9 cellular contexts compared by ENCODE assay signal in the genomic region with DNA sequence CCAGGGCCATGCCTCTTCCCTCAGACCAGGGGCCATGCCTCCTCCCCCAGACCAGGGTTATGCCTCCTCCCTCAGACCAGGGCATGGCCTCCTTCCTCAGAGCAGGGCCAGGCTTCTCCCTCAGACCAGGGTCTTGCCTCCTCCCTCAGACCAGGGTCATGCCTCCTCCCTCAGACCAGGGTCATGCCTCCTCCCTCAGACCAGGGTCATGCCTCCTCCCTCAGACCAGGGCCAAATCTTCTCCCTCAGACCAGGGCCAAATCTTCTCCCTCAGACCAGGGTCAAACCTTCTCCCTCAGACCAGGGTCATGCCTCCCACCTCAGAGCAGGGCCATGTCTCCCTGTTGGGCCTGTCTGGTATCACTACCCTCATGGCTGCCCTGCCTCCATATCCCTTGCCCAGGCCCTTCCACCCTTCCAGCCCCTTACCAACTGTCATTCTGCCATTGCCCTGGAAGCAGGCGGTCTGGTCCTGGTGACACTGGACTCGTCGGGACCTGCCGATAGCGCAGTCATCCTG. TPM values are rescaled to one million over a fixed set of nuclear protein-coding genes. Genes with fewer than 3 reads are reported as not detected.
DNase-seq lines count a peak whose midpoint lies in the region; ATAC-seq, FAIRE-seq and TF ChIP-seq lines count a peak whose summit lies in the region.
"Had no signal": no experiment of that assay in that cellular context is flagged by ENCODE, and none has a peak within 500 bp of the region (broad histone marks: within the 10 kb centered on the region; RNA-seq: fewer than 3 reads in every experiment).

No MANE protein-coding gene starts in this region.

- H3K4me1 ChIP-seq in IMR-90 (ENCODE audit: control insufficient read depth, insufficient read depth, low read length) (peaks cover 3% of the 10 kb centered on the region; the same call in 1 of the 2 replicates), ectodermal cell (ENCODE audit: control insufficient read depth, insufficient read depth, low read length) (no peaks in the 10 kb centered on the region)

- H3K18ac ChIP-seq in IMR-90 (ENCODE audit: low read depth, low read length): no peak overlapping the region

- peak overlapping the region; percentile 81 for H3K4me3 Mint-ChIP-seq in natural killer cell

- TF ChIP-seq POLR2A in IMR-90 (IDR thresholded peaks at IDR 0.05; ENCODE audit: low read depth, low read length) (no peak), GM12891 (IDR thresholded peaks at IDR 0.05; ENCODE audit: low read depth, low read length) (no peak)

- no peak for DNase-seq in AG04450 (ENCODE audit: low read depth, low spot score)
- no peak for DNase-seq in IMR-90
- DNase-seq in natural killer cell: no peak
- DNase-seq in T1000 (lab: John Stamatoyannopoulos, UW): no peak
- DNase-seq in GM12891 (ENCODE audit: insufficient read length, low spot score): no peak
- no peak for DNase-seq in stimulated activated CD4-positive, alpha-beta T cell treated with anti-CD3 and anti-CD28 coated beads, Interleukin-2, amount 100 ng/mL, for 24 hours

- TF ChIP-seq CTCF in AG04450 (IDR thresholded peaks at IDR 0.05; ENCODE audit: low read depth, low read length) (no peak), IMR-90 (conservative IDR thresholded peaks at IDR 0.05; ENCODE audit: low read depth, low read length) (no peak), natural killer cell (IDR thresholded peaks at IDR 0.05) (no peak)

- H3K27me3 ChIP-seq in AG04450 (ENCODE audit: control insufficient read depth, insufficient read depth, low read length) (peaks cover 22% of the 10 kb centered on the region), IMR-90 (ENCODE audit: control insufficient read depth, insufficient read depth, low read length) (peaks cover 45% of the 10 kb centered on the region), ectodermal cell (ENCODE audit: control insufficient read depth, insufficient read depth, low read length, poor library complexity, severe bottlenecking) (peaks cover 65% of the 10 kb centered on the region)

- dilution Hi-C loops in IMR-90 (cut with HindIII; ENCODE audit: low sequenced_read_pairs, unreplicated experiment): no loop called here

- peaks cover 0 to 13% of the 10 kb centered on the region in 2 donors for H3K4me1 Mint-ChIP-seq in natural killer cell

- H2BK5ac ChIP-seq in IMR-90 (ENCODE audit: low read depth, low read length, poor library complexity, severe bottlenecking): no peak overlapping the region

- no peak overlapping the region; the same call in 1 of the 2 replicates for H3K23ac ChIP-seq in IMR-90 (ENCODE audit: low read depth, low read length)

- H3K56ac ChIP-seq in IMR-90 (ENCODE audit: extremely low read depth, insufficient read depth, low read length): no peak overlapping the region

- no peaks in the 10 kb centered on the region for H3K79me1 ChIP-seq in IMR-90 (ENCODE audit: low read depth in 1 of 2, low read length in 2 of 2)

- H3K4me2 ChIP-seq in IMR-90 (ENCODE audit: low read depth, low read length): peak overlapping the region; percentile 54

- no peak for FAIRE-seq in GM12891 (lab: Jason Lieb, UNC)

- no peak overlapping the region for H4K8ac ChIP-seq in IMR-90 (ENCODE audit: low read depth in 2 of 2, low read length in 2 of 2)

- H3K9me3 Mint-ChIP-seq in natural killer cell: no peaks in the 10 kb centered on the region

- 41% methylated on average over 5 of the region's 5 CpGs; no CpG with 5 or more reads in 1 of the 2 experiments for WGBS in IMR-90 (ENCODE audit: extremely low coverage in 2 of 2, insufficient read length in 1 of 2), 2 experiments
- WGBS in ectodermal cell, 2 experiments: 36 to 38% methylated on average over 5 of the region's 5 CpGs

- no peak for TF ChIP-seq RAD21 in IMR-90 (IDR thresholded peaks at IDR 0.05; ENCODE audit: low read length)

- H4K91ac ChIP-seq in IMR-90 (ENCODE audit: insufficient read depth, low read depth, low read length): no peak overlapping the region

- H3K9ac ChIP-seq in IMR-90 (ENCODE audit: low read depth, low read length): no peak overlapping the region

- H2BK120ac ChIP-seq in IMR-90 (ENCODE audit: low read depth, low read length): no peak overlapping the region

- H3K27ac ChIP-seq in AG04450 (ENCODE audit: low read depth, low read length) (no peak overlapping the region), IMR-90 (ENCODE audit: insufficient read depth, low read length) (no peak overlapping the region), ectodermal cell (ENCODE audit: insufficient read depth, low read depth, low read length, poor library complexity, severe bottlenecking) (no peak overlapping the region)

- H2AFZ ChIP-seq in IMR-90 (replicated peaks; ENCODE audit: low read length, poor library complexity): peak overlapping the region; percentile 94

- H3K36me3 Mint-ChIP-seq in natural killer cell: no peaks in the 10 kb centered on the region

- H3K27me3 Mint-ChIP-seq in natural killer cell (ENCODE audit: low read depth in 2 of 2): peaks cover 5 to 35% of the 10 kb centered on the region in 2 donors

- no peaks in the 10 kb centered on the region for H3K9me1 ChIP-seq in IMR-90 (ENCODE audit: insufficient read depth, low read length)

- H3K14ac ChIP-seq in IMR-90 (replicated peaks; ENCODE audit: low read depth, low read length): no peak overlapping the region

- peak; percentile 17; the same call in 1 of the 2 replicates for ATAC-seq in IMR-90 (ENCODE audit: low read depth)
- ATAC-seq in natural killer cell: no peak
- no peak for ATAC-seq in GM21526 (IDR thresholded peaks at IDR 0.05; ENCODE audit: low FRiP score, unreplicated experiment)

- H3K9me3 ChIP-seq in AG04450 (ENCODE audit: control insufficient read depth, insufficient read depth, low read length) (peaks cover 6% of the 10 kb centered on the region; the same call in 1 of the 2 replicates), IMR-90 (ENCODE audit: control insufficient read depth, insufficient read depth, low read length) (peaks cover 9% of the 10 kb centered on the region), ectodermal cell (ENCODE audit: control insufficient read depth, low read length) (no peaks in the 10 kb centered on the region)

- H3K27ac Mint-ChIP-seq in natural killer cell: no peak overlapping the region

- no TSS peak for BruUV-seq in IMR-90 (replicated peaks; lab: Mats Ljungman, UMichigan)

- H2AK5ac ChIP-seq in IMR-90 (ENCODE audit: low read depth, low read length): no peak overlapping the region

- intact Hi-C loops in IMR-90 (cut with micrococcal nuclease): no loop called here
- intact Hi-C loops in natural killer cell (cut with micrococcal nuclease): no loop called here

- H3K4me3 ChIP-seq in AG04450 (ENCODE audit: low read depth, low read length): peak overlapping the region; percentile 61
- peak overlapping the region; percentile 25; the same call in 1 of the 2 replicates for H3K4me3 ChIP-seq in IMR-90 (ENCODE audit: insufficient read depth, low read depth, low read length)
- peak overlapping the region; percentile 31 for H3K4me3 ChIP-seq in ectodermal cell (ENCODE audit: insufficient read depth, low read depth, low read length)

- no peaks in the 10 kb centered on the region for H4K20me1 ChIP-seq in IMR-90 (ENCODE audit: insufficient read depth, low read length)

- no peak overlapping the region for H2BK20ac ChIP-seq in IMR-90 (ENCODE audit: low read depth, low read length)

- H2AK9ac ChIP-seq in IMR-90 (replicated peaks; ENCODE audit: low read depth, low read length, poor library complexity): peak overlapping the region; percentile 78

- in situ Hi-C loops in IMR-90 (cut with MboI; ENCODE audit: low sequenced_read_pairs): no loop called here

- no peak overlapping the region for H4K5ac ChIP-seq in IMR-90 (ENCODE audit: low read depth, low read length)

- no peaks in the 10 kb centered on the region for H3K36me3 ChIP-seq in IMR-90 (ENCODE audit: control insufficient read depth, insufficient read depth, low read length)
- no peaks in the 10 kb centered on the region for H3K36me3 ChIP-seq in ectodermal cell (ENCODE audit: control insufficient read depth, insufficient read depth, low read length)

- no peak overlapping the region for H3K4ac ChIP-seq in IMR-90 (ENCODE audit: low read depth, low read length)

- POLR2A ChIA-PET in AG04450 (lab: Yijun Ruan, JAX): no interaction called here
- POLR2A ChIA-PET in IMR-90 (lab: Charles Lee; ENCODE audit: unreplicated experiment): no interaction called here

- no peak overlapping the region for H2BK15ac ChIP-seq in IMR-90 (ENCODE audit: low read depth, low read length)

- CTCF ChIA-PET in AG04450 (lab: Charles Lee) (no interaction called here), IMR-90 (lab: Yijun Ruan, JAX) (no interaction called here)

RNA-seq across cellular contexts. Expression of gene LYPD5, which starts 4.2 kb away (rescaled TPM):
- polyA plus RNA-seq in AG04450 (2011; rRNA removed) (0.66 and 0.88 TPM in 2 replicates), IMR-90 (2012; rRNA removed) (0.27 and 0.31 TPM in 2 replicates)
- 0.43 and 0.97 TPM in 2 replicates for polyA minus RNA-seq in AG04450 (2011; rRNA and poly(A)+ RNA removed)
- total RNA-seq in IMR-90 (2012; rRNA removed) (under 0.01 and 0.36 TPM in 2 replicates), natural killer cell (not detected)
- 0.15 and 0.93 TPM in 2 replicates for polyA plus RNA-seq in IMR-90 (2012; cell fraction: cytosol; rRNA removed)
- polyA plus RNA-seq in IMR-90 (2012; cell fraction: nucleus; rRNA removed; ENCODE audit: low replicate concordance): 0.36 and 0.54 TPM in 2 replicates
- polyA plus RNA-seq in ectodermal cell (2013, experiment 1 of 4): not detected
- polyA plus RNA-seq in ectodermal cell (2013, experiment 2 of 4): not detected
- 0.11 TPM for polyA plus RNA-seq in ectodermal cell (2013, experiment 3 of 4)
- polyA plus RNA-seq in ectodermal cell (2013, experiment 4 of 4): not detected
- polyA plus RNA-seq in GM12891 (2012; ENCODE audit: low read depth, missing spikeins): 0.33 TPM
- total RNA-seq: G401 had no signal

RNA-seq across cellular contexts. Expression of gene KCNN4, which starts 17.3 kb away (rescaled TPM):
- polyA plus RNA-seq in AG04450 (2011; rRNA removed): 0.12 and 0.32 TPM in 2 replicates
- 0.23 and 0.35 TPM in 2 replicates for polyA minus RNA-seq in AG04450 (2011; rRNA and poly(A)+ RNA removed)
- total RNA-seq in IMR-90 (2012; rRNA removed): 0.54 and 0.83 TPM in 2 replicates
- polyA plus RNA-seq in IMR-90 (2012; rRNA removed): 0.99 and 1.2 TPM in 2 replicates
- polyA plus RNA-seq in IMR-90 (2012; cell fraction: cytosol; rRNA removed): 0.80 and 0.93 TPM in 2 replicates
- 1.3 and 4.5 TPM in 2 replicates for polyA plus RNA-seq in IMR-90 (2012; cell fraction: nucleus; rRNA removed; ENCODE audit: low replicate concordance)
- not detected for polyA plus RNA-seq in ectodermal cell (2013, experiment 1 of 4)
- polyA plus RNA-seq in ectodermal cell (2013, experiment 2 of 4): 0.36 TPM
- polyA plus RNA-seq in ectodermal cell (2013, experiment 3 of 4): 0.32 TPM
- 0.16 TPM for polyA plus RNA-seq in ectodermal cell (2013, experiment 4 of 4)
- total RNA-seq in natural killer cell: 1 to 10 TPM in 2 of 3 donors, under 1 TPM in 1; 0.72 to 7.1 (median 1.4) TPM
- polyA plus RNA-seq in GM12891 (2012; ENCODE audit: low read depth, missing spikeins): 51.3 TPM

RNA-seq across cellular contexts. Expression of gene ZNF283, which starts 29.0 kb away (rescaled TPM):
- polyA plus RNA-seq in AG04450 (2011; rRNA removed) (5.6 and 7.9 TPM in 2 replicates), IMR-90 (2012; rRNA removed) (1.2 and 2.1 TPM in 2 replicates)
- polyA minus RNA-seq in AG04450 (2011; rRNA and poly(A)+ RNA removed): 11.0 and 13.2 TPM in 2 replicates
- total RNA-seq in IMR-90 (2012; rRNA removed) (5.0 and 10.3 TPM in 2 replicates), natural killer cell (1 to 10 TPM; 4.1 to 8.0 (median 7.1) TPM)
- 0.08 and 0.53 TPM in 2 replicates for polyA plus RNA-seq in IMR-90 (2012; cell fraction: cytosol; rRNA removed)
- polyA plus RNA-seq in IMR-90 (2012; cell fraction: nucleus; rRNA removed; ENCODE audit: low replicate concordance): 0.45 and 3.6 TPM in 2 replicates
- 8.5 TPM for polyA plus RNA-seq in ectodermal cell (2013, experiment 1 of 4)
- 11.7 TPM for polyA plus RNA-seq in ectodermal cell (2013, experiment 2 of 4)
- polyA plus RNA-seq in ectodermal cell (2013, experiment 3 of 4): 8.0 TPM
- 7.1 TPM for polyA plus RNA-seq in ectodermal cell (2013, experiment 4 of 4)
- 2.1 TPM for polyA plus RNA-seq in GM12891 (2012; ENCODE audit: low read depth, missing spikeins)

RNA-seq across cellular contexts. Expression of gene SMG9, which starts 43.3 kb away (rescaled TPM):
- polyA plus RNA-seq in AG04450 (2011; rRNA removed): 9.2 and 12.1 TPM in 2 replicates
- polyA minus RNA-seq in AG04450 (2011; rRNA and poly(A)+ RNA removed): 8.3 and 8.9 TPM in 2 replicates
- total RNA-seq in IMR-90 (2012; rRNA removed): 4.8 and 5.8 TPM in 2 replicates
- polyA plus RNA-seq in IMR-90 (2012; rRNA removed): 21.4 and 24.3 TPM in 2 replicates
- 8.3 and 9.1 TPM in 2 replicates for polyA plus RNA-seq in IMR-90 (2012; cell fraction: cytosol; rRNA removed)
- polyA plus RNA-seq in IMR-90 (2012; cell fraction: nucleus; rRNA removed; ENCODE audit: low replicate concordance): 60.7 and 76.3 TPM in 2 replicates
- 50.7 TPM for polyA plus RNA-seq in ectodermal cell (2013, experiment 1 of 4)
- 41.1 TPM for polyA plus RNA-seq in ectodermal cell (2013, experiment 2 of 4)
- polyA plus RNA-seq in ectodermal cell (2013, experiment 3 of 4): 35.4 TPM
- polyA plus RNA-seq in ectodermal cell (2013, experiment 4 of 4): 38.5 TPM
- total RNA-seq in natural killer cell: 10 to 100 TPM; 23.3 to 37.4 (median 28.3) TPM
- polyA plus RNA-seq in GM12891 (2012; ENCODE audit: low read depth, missing spikeins): 24.8 TPM
